Comparison of ENCODE assay signal across 8 cellular contexts in the genomic region with DNA sequence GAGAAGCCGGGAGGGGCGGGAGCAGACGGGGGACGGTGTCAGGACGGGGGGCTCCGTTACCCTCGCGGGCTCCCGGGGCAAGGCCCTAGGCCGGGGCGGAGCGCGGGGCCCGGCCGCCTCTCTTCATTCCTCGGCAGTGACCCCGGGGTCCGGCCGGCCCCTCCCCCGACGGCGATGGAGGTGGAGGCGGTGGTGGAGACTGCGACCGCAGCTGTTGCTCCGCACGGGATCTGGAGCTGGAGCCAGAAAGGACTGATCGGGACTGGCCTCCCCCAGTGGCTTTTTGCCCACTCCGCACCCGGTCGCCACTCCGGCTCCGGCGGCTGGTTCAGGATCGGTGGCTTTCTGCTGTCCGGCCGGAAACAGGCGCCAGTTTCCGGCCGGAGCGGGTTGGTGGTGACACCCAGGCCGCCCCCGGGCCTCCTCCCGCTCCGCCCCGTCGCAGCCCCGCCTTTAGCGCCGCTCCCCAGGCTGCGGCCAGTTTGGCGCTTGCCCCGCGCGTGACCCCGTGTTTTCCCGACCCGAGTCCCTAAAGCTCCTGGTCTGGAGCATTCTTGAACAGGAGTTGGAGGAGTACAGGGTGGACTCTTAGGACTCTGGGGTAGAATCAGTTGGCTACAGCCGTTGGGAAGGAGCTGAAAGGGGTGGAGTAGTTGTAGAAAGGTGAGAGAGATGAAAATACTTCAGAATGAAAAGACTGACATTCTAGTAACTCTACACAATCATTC. TPM values are rescaled to one million over a fixed set of nuclear protein-coding genes. Genes with fewer than 3 reads are reported as not detected.
DNase-seq lines count a peak whose midpoint lies in the region; ATAC-seq and TF ChIP-seq lines count a peak whose summit lies in the region.

A gene (minus strand): TSS at position 339 of the 728 bp plus-strand sequence. CDS start 33,216 bp downstream, outside the sequence.

- in situ Hi-C loops in gastrocnemius medialis (cut with MboI; ENCODE audit: low sequenced_read_pairs in 4 of 4): no loop called here

- intact Hi-C loops in gastrocnemius medialis (cut with DNase I; ENCODE audit: low total_unique reads): loop anchor here (5.0 kb wide), 1 partner anchor 57 kb away; a partner anchor contains a TSS

- TF ChIP-seq CTCF in brain (conservative IDR thresholded peaks at IDR 0.05): no peak
- peak in 3 of 5 experiments; percentile 11 to 27 (median 25) for TF ChIP-seq CTCF in gastrocnemius medialis (IDR thresholded peaks at IDR 0.05 in 4 of 5, conservative IDR thresholded peaks at IDR 0.05 in 1 of 5)

- H3K9me3 ChIP-seq in gastrocnemius medialis: no peaks in the 10 kb centered on the region

- peak within 1 kb of the TSS; percentile 93 to 99 (median 95) for H3K27ac Mint-ChIP-seq in brain

- H3K27me3 Mint-ChIP-seq in brain: peaks cover 5% of the 10 kb centered on the region

- peaks cover 34 to 43% of the 10 kb centered on the region in 2 donors for H3K4me1 ChIP-seq in gastrocnemius medialis

- TF ChIP-seq POLR2A in gastrocnemius medialis (IDR thresholded peaks at IDR 0.05): peak; percentile 88 to 90

- H3K27ac ChIP-seq in gastrocnemius medialis: peak within 1 kb of the TSS; percentile 93 to 100 (median 96)

- DNase-seq in NCI-H1930 (lab: John Stamatoyannopoulos, UW) (peak; percentile 75 to 85), UCSD-AML1 (lab: John Stamatoyannopoulos, UW; ENCODE audit: unreplicated experiment) (peak; percentile 83), gastrocnemius medialis (peak; percentile 88 to 91)

- no peaks in the 10 kb centered on the region for H3K9me3 Mint-ChIP-seq in brain

- H3K36me3 Mint-ChIP-seq in brain: peaks cover under 1% of the 10 kb centered on the region

- no peaks in the 10 kb centered on the region for H3K36me3 ChIP-seq in gastrocnemius medialis

- H3K4me3 Mint-ChIP-seq in brain: peak within 1 kb of the TSS; percentile 92 to 98 (median 96)

- H3K4me1 Mint-ChIP-seq in brain: peaks cover 38% of the 10 kb centered on the region

- H3K4me3 ChIP-seq in iPS-11a (ENCODE audit: low read depth, low read length): peak within 1 kb of the TSS; percentile 95
- H3K4me3 ChIP-seq in gastrocnemius medialis: peak within 1 kb of the TSS; percentile 78 to 99 (median 88)

- H3K27me3 ChIP-seq in gastrocnemius medialis: no peaks in the 10 kb centered on the region

- ATAC-seq in GM18498 (IDR thresholded peaks at IDR 0.05; ENCODE audit: unreplicated experiment) (peak; percentile 85), HG02884 (IDR thresholded peaks at IDR 0.05; ENCODE audit: unreplicated experiment) (peak; percentile 77), gastrocnemius medialis (peak; percentile 81 to 83), GM18858 (IDR thresholded peaks at IDR 0.05; ENCODE audit: unreplicated experiment) (no peak)

RNA-seq across cellular contexts. Expression of the gene that starts here (rescaled TPM):
- polyA plus RNA-seq in brain (ENCODE audit: insufficient read depth, low read depth, low replicate concordance): 11.0 TPM
- total RNA-seq in gastrocnemius medialis: 10 to 100 TPM; 27.2 to 51.3 (median 43.6) TPM

Comparison
In these comparisons a context has a peak if more than half of its experiments do, and no peak if none do; other contexts are left out.
1. CTCF ChIP-seq: peak in gastrocnemius medialis (3 of 5); none in brain (0 of 2).
2. Peak in every context shown above with its lines, with median percentiles within 50 percentile points of each other: DNase-seq.